ENCODE assay signal across 14 cellular contexts in genomic region chr2:109264595-109265328, GRCh38.
DNase-seq lines count a peak whose midpoint lies in the region; ATAC-seq and TF ChIP-seq lines count a peak whose summit lies in the region.
"Had no signal": no experiment of that assay in that cellular context is flagged by ENCODE, and none has a peak within 500 bp of the region (broad histone marks: within the 10 kb centered on the region; RNA-seq: fewer than 3 reads in every experiment).

No MANE protein-coding gene starts in this region.

- H3K9me3 ChIP-seq in BLaER1 treated with 17β-estradiol and CSF1 and Interleukin-3, amounts not matched to agents 10 nM and 100 nM (replicated peaks in 1 of 11): no peaks in the 10 kb centered on the region
- H3K9me3 ChIP-seq in fibroblast of lung (ENCODE audit: control insufficient read depth, insufficient read depth, low read depth, low read length): no peaks in the 10 kb centered on the region
- no peaks in the 10 kb centered on the region for H3K9me3 ChIP-seq in CD4-positive, alpha-beta memory T cell (ENCODE audit: control insufficient read depth in 1 of 2, low read length in 2 of 2)
- H3K9me3 ChIP-seq: breast epithelium had no signal

- no peaks in the 10 kb centered on the region for H3K27me3 ChIP-seq in BLaER1 treated with 17β-estradiol and CSF1 and Interleukin-3, amounts not matched to agents 10 nM and 100 nM
- H3K27me3 ChIP-seq in fibroblast of lung (ENCODE audit: control insufficient read depth, insufficient read depth, low read length): no peaks in the 10 kb centered on the region
- no peaks in the 10 kb centered on the region for H3K27me3 ChIP-seq in CD4-positive, alpha-beta memory T cell (ENCODE audit: insufficient read depth, low read length)
- H3K27me3 ChIP-seq: breast epithelium had no signal

- ATAC-seq in HG02938 (IDR thresholded peaks at IDR 0.05; ENCODE audit: unreplicated experiment): no peak
- no peak for ATAC-seq in GM21390 (IDR thresholded peaks at IDR 0.05; ENCODE audit: unreplicated experiment)
- ATAC-seq: natural killer cell had no signal

- intact Hi-C loops in CD4-positive, alpha-beta memory T cell (cut with micrococcal nuclease): no loop called here

- H3K27ac Mint-ChIP-seq in CD4-positive, alpha-beta memory T cell: peak overlapping the region in 1 of 7 donors; percentile 23
- H3K27ac Mint-ChIP-seq: natural killer cell had no signal

- H3K4me1 Mint-ChIP-seq in CD4-positive, alpha-beta memory T cell: no peaks in the 10 kb centered on the region

- TF ChIP-seq CTCF in fibroblast of lung (conservative IDR thresholded peaks at IDR 0.05 in 1 of 2, IDR thresholded peaks at IDR 0.05 in 1 of 2; ENCODE audit: low read depth in 1 of 2, low read length in 2 of 2): no peak

- peaks cover 24% of the 10 kb centered on the region for H3K79me2 ChIP-seq in fibroblast of lung (ENCODE audit: control insufficient read depth, insufficient read depth, low read length)

- H3K4me3 Mint-ChIP-seq in CD4-positive, alpha-beta memory T cell: no peak overlapping the region
- H3K4me3 Mint-ChIP-seq: immature natural killer cell, natural killer cell had no signal

- H2AFZ ChIP-seq in fibroblast of lung (ENCODE audit: low read length): no peak overlapping the region

- H3K27me3 Mint-ChIP-seq in CD4-positive, alpha-beta memory T cell: peaks cover 5 to 8% of the 10 kb centered on the region in 2 donors

- peaks cover 72 to 98% (median 82%) of the 10 kb centered on the region in 10 experiments for H3K4me1 ChIP-seq in BLaER1 treated with 17β-estradiol and CSF1 and Interleukin-3, amounts not matched to agents 10 nM and 100 nM
- no peaks in the 10 kb centered on the region for H3K4me1 ChIP-seq in fibroblast of lung (ENCODE audit: control insufficient read depth, extremely low read depth, insufficient read depth, low read length)
- no peaks in the 10 kb centered on the region for H3K4me1 ChIP-seq in CD4-positive, alpha-beta memory T cell (ENCODE audit: insufficient read depth, low read length)
- H3K4me1 ChIP-seq: breast epithelium had no signal

- no peaks in the 10 kb centered on the region for H3K36me3 Mint-ChIP-seq in CD4-positive, alpha-beta memory T cell
- H3K36me3 Mint-ChIP-seq: immature natural killer cell, natural killer cell had no signal

- no peak overlapping the region for H3K4me3 ChIP-seq in BLaER1 treated with 17β-estradiol and CSF1 and Interleukin-3, amounts not matched to agents 10 nM and 100 nM
- no peak overlapping the region for H3K4me3 ChIP-seq in fibroblast of lung (replicated peaks in 1 of 4; ENCODE audit: control extremely low read depth in 1 of 4, insufficient read depth in 1 of 4, low read depth in 3 of 4, low read length in 4 of 4)
- no peak overlapping the region for H3K4me3 ChIP-seq in CD4-positive, alpha-beta memory T cell (ENCODE audit: low read length in 2 of 2)
- H3K4me3 ChIP-seq: breast epithelium had no signal

- H3K9ac ChIP-seq in BLaER1 treated with 17β-estradiol and CSF1 and Interleukin-3, amounts not matched to agents 10 nM and 100 nM: peak overlapping the region in 2 of 11 experiments; percentile 19 to 36; a peak in 2 of 22 replicates
- H3K9ac ChIP-seq in fibroblast of lung (ENCODE audit: insufficient read depth, low read length): no peak overlapping the region
- H3K9ac ChIP-seq: KMS-11 had no signal

- H3K36me3 ChIP-seq in BLaER1 treated with 17β-estradiol and CSF1 and Interleukin-3, amounts not matched to agents 10 nM and 100 nM: no peaks in the 10 kb centered on the region
- no peaks in the 10 kb centered on the region for H3K36me3 ChIP-seq in fibroblast of lung (ENCODE audit: control insufficient read depth, insufficient read depth, low read length)
- no peaks in the 10 kb centered on the region for H3K36me3 ChIP-seq in CD4-positive, alpha-beta memory T cell (ENCODE audit: insufficient read depth, low read length)
- H3K36me3 ChIP-seq: breast epithelium had no signal

- H3K4me2 ChIP-seq in BLaER1 treated with 17β-estradiol and CSF1 and Interleukin-3, amounts not matched to agents 10 nM and 100 nM: peak overlapping the region; percentile 48 to 82 (median 69)
- H3K4me2 ChIP-seq in fibroblast of lung (ENCODE audit: extremely low read depth, insufficient read depth, low read length): no peak overlapping the region
- H3K4me2 ChIP-seq: KMS-11 had no signal

- H3K27ac ChIP-seq in BLaER1 treated with 17β-estradiol and CSF1 and Interleukin-3, amounts not matched to agents 10 nM and 100 nM: peak overlapping the region in 4 of 11 experiments; percentile 16 to 39 (median 26); a peak in 6 of 22 replicates
- H3K27ac ChIP-seq in fibroblast of lung (ENCODE audit: insufficient read depth, low read length): no peak overlapping the region
- no peak overlapping the region for H3K27ac ChIP-seq in CD4-positive, alpha-beta memory T cell (ENCODE audit: low read depth, low read length)
- H3K27ac ChIP-seq: breast epithelium, KMS-11 had no signal

- POLR2A ChIA-PET in CD4-positive, alpha-beta memory T cell (lab: Charles Lee; ENCODE audit: partially characterized antibody): no interaction called here

- CTCF ChIA-PET in CD4-positive, alpha-beta memory T cell (lab: Charles Lee; ENCODE audit: partially characterized antibody): no interaction called here

- H4K20me1 ChIP-seq in BLaER1 treated with 17β-estradiol and CSF1 and Interleukin-3, amounts not matched to agents 10 nM and 100 nM: peaks cover 0 to 100% (median 90%) of the 10 kb centered on the region in 11 experiments; a peak in 19 of 22 replicates
- no peaks in the 10 kb centered on the region for H4K20me1 ChIP-seq in fibroblast of lung (ENCODE audit: control insufficient read depth, extremely low read depth, insufficient read depth, low read length)

- H3K9me3 Mint-ChIP-seq in CD4-positive, alpha-beta memory T cell: no peaks in the 10 kb centered on the region
- H3K9me3 Mint-ChIP-seq: immature natural killer cell, natural killer cell had no signal

- DNase-seq in NCI-H82 treated with DMSO at 0.1 percent for 48 hours (lab: John Stamatoyannopoulos, UW; ENCODE audit: unreplicated experiment): peak; percentile 54
- peak; percentile 81 for DNase-seq in fibroblast of lung (ENCODE audit: low read depth in 2 of 2)
- peak; percentile 59 for DNase-seq in renal cortical epithelial cell (ENCODE audit: low read depth)
- DNase-seq in CD4-positive, alpha-beta memory T cell: no peak
- no peak for DNase-seq in activated T-cell treated with anti-CD3 and anti-CD28 coated beads, Interleukin-2, amount 50 U/mL, for 48 hours
- DNase-seq: activated CD8-positive, alpha-beta memory T cell treated with anti-CD3 and anti-CD28 coated beads, Interleukin-2, amount 50 U/mL, for 4 hours; immature natural killer cell; natural killer cell; NCI-H2107 had no signal

Comparison
In these comparisons a context has a peak if more than half of its experiments do, and no peak if none do; other contexts are left out.
1. DNase-seq: peak in NCI-H82 treated with DMSO at 0.1 percent for 48 hours (single experiment), fibroblast of lung (2 of 2) and renal cortical epithelial cell (single experiment); none in CD4-positive, alpha-beta memory T cell (0 of 5) and activated T-cell treated with anti-CD3 and anti-CD28 coated beads, Interleukin-2, amount 50 U/mL, for 48 hours (0 of 2).